In the genomic region with DNA sequence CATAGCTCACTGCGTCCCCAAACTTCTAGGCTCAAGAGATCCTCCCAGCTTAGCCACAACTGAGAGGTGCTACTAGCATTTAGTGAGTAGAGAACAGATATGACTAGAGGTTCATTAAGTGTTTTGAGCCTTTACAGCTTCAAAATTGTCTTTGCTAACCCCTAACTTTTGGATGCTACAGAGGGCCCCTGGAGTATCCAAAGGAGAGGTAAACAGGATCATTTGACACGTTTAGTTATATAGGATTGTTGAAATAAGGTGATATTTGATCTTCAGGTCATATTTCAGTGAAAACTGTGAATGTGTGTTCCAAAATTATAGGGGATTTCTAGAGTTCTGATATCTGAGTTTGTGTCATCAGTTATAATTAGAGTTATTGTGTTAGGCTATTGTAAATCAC, we compare ENCODE assay signal across 1 cellular context.
TF ChIP-seq lines count a peak whose summit lies in the region.

No MANE protein-coding gene starts in this region.

TF ChIP-seq in GM12878, 131 proteins besides CTCF, POLR2A, EP300 and RAD21 (continued from another document):
- TF ChIP-seq, protein P1, sequence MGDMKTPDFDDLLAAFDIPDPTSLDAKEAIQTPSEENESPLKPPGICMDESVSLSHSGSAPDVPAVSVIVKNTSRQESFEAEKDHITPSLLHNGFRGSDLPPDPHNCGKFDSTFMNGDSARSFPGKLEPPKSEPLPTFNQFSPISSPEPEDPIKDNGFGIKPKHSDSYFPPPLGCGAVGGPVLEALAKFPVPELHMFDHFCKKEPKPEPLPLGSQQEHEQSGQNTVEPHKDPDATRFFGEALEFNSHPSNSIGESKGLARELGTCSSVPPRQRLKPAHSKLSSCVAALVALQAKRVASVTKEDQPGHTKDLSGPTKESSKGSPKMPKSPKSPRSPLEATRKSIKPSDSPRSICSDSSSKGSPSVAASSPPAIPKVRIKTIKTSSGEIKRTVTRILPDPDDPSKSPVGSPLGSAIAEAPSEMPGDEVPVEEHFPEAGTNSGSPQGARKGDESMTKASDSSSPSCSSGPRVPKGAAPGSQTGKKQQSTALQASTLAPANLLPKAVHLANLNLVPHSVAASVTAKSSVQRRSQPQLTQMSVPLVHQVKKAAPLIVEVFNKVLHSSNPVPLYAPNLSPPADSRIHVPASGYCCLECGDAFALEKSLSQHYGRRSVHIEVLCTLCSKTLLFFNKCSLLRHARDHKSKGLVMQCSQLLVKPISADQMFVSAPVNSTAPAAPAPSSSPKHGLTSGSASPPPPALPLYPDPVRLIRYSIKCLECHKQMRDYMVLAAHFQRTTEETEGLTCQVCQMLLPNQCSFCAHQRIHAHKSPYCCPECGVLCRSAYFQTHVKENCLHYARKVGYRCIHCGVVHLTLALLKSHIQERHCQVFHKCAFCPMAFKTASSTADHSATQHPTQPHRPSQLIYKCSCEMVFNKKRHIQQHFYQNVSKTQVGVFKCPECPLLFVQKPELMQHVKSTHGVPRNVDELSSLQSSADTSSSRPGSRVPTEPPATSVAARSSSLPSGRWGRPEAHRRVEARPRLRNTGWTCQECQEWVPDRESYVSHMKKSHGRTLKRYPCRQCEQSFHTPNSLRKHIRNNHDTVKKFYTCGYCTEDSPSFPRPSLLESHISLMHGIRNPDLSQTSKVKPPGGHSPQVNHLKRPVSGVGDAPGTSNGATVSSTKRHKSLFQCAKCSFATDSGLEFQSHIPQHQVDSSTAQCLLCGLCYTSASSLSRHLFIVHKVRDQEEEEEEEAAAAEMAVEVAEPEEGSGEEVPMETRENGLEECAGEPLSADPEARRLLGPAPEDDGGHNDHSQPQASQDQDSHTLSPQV (IDR thresholded peaks at IDR 0.05): no peak
- no peak for TF ChIP-seq MEF2B (IDR thresholded peaks at IDR 0.05; ENCODE audit: partially characterized antibody, poor library complexity, severe bottlenecking)
- TF ChIP-seq CBX3 (IDR thresholded peaks at IDR 0.05; ENCODE audit: borderline replicate concordance, low read depth): no peak
- no peak for TF ChIP-seq SMAD1 (IDR thresholded peaks at IDR 0.05; ENCODE audit: low read depth, partially characterized antibody)
- no peak for TF ChIP-seq PML (IDR thresholded peaks at IDR 0.05; ENCODE audit: low read length)
- TF ChIP-seq, protein P2, sequence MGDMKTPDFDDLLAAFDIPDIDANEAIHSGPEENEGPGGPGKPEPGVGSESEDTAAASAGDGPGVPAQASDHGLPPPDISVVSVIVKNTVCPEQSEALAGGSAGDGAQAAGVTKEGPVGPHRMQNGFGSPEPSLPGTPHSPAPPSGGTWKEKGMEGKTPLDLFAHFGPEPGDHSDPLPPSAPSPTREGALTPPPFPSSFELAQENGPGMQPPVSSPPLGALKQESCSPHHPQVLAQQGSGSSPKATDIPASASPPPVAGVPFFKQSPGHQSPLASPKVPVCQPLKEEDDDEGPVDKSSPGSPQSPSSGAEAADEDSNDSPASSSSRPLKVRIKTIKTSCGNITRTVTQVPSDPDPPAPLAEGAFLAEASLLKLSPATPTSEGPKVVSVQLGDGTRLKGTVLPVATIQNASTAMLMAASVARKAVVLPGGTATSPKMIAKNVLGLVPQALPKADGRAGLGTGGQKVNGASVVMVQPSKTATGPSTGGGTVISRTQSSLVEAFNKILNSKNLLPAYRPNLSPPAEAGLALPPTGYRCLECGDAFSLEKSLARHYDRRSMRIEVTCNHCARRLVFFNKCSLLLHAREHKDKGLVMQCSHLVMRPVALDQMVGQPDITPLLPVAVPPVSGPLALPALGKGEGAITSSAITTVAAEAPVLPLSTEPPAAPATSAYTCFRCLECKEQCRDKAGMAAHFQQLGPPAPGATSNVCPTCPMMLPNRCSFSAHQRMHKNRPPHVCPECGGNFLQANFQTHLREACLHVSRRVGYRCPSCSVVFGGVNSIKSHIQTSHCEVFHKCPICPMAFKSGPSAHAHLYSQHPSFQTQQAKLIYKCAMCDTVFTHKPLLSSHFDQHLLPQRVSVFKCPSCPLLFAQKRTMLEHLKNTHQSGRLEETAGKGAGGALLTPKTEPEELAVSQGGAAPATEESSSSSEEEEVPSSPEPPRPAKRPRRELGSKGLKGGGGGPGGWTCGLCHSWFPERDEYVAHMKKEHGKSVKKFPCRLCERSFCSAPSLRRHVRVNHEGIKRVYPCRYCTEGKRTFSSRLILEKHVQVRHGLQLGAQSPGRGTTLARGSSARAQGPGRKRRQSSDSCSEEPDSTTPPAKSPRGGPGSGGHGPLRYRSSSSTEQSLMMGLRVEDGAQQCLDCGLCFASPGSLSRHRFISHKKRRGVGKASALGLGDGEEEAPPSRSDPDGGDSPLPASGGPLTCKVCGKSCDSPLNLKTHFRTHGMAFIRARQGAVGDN (IDR thresholded peaks at IDR 0.05): no peak
- no peak for TF ChIP-seq KDM1A (IDR thresholded peaks at IDR 0.05; ENCODE audit: borderline replicate concordance)
- TF ChIP-seq ZNF384 (IDR thresholded peaks at IDR 0.05; ENCODE audit: borderline replicate concordance, low read depth, low read length): no peak
- TF ChIP-seq MYC (IDR thresholded peaks at IDR 0.05; ENCODE audit: insufficient read depth, insufficient read length, insufficient replicate concordance, low read length, severe bottlenecking): no peak
- TF ChIP-seq ATF7 (IDR thresholded peaks at IDR 0.05; ENCODE audit: low read depth): peak; percentile 40; the same call in 1 of the 2 replicates
- TF ChIP-seq KAT2A (conservative IDR thresholded peaks at IDR 0.05; ENCODE audit: control insufficient read depth, low read depth, low read length): no peak
- TF ChIP-seq, protein P3, sequence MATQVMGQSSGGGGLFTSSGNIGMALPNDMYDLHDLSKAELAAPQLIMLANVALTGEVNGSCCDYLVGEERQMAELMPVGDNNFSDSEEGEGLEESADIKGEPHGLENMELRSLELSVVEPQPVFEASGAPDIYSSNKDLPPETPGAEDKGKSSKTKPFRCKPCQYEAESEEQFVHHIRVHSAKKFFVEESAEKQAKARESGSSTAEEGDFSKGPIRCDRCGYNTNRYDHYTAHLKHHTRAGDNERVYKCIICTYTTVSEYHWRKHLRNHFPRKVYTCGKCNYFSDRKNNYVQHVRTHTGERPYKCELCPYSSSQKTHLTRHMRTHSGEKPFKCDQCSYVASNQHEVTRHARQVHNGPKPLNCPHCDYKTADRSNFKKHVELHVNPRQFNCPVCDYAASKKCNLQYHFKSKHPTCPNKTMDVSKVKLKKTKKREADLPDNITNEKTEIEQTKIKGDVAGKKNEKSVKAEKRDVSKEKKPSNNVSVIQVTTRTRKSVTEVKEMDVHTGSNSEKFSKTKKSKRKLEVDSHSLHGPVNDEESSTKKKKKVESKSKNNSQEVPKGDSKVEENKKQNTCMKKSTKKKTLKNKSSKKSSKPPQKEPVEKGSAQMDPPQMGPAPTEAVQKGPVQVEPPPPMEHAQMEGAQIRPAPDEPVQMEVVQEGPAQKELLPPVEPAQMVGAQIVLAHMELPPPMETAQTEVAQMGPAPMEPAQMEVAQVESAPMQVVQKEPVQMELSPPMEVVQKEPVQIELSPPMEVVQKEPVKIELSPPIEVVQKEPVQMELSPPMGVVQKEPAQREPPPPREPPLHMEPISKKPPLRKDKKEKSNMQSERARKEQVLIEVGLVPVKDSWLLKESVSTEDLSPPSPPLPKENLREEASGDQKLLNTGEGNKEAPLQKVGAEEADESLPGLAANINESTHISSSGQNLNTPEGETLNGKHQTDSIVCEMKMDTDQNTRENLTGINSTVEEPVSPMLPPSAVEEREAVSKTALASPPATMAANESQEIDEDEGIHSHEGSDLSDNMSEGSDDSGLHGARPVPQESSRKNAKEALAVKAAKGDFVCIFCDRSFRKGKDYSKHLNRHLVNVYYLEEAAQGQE (IDR thresholded peaks at IDR 0.05; ENCODE audit: low read depth, low read length): no peak
- TF ChIP-seq BRCA1 (IDR thresholded peaks at IDR 0.05; ENCODE audit: low read depth, low read length): no peak
- no peak for TF ChIP-seq RAD51 (IDR thresholded peaks at IDR 0.05)
- 0 out of 2 replicates have a peak, but pooled peaks have one; percentile 24 for TF ChIP-seq PAX5 (IDR thresholded peaks at IDR 0.05; ENCODE audit: borderline replicate concordance, low read depth, low read length)
- TF ChIP-seq, protein P4, sequence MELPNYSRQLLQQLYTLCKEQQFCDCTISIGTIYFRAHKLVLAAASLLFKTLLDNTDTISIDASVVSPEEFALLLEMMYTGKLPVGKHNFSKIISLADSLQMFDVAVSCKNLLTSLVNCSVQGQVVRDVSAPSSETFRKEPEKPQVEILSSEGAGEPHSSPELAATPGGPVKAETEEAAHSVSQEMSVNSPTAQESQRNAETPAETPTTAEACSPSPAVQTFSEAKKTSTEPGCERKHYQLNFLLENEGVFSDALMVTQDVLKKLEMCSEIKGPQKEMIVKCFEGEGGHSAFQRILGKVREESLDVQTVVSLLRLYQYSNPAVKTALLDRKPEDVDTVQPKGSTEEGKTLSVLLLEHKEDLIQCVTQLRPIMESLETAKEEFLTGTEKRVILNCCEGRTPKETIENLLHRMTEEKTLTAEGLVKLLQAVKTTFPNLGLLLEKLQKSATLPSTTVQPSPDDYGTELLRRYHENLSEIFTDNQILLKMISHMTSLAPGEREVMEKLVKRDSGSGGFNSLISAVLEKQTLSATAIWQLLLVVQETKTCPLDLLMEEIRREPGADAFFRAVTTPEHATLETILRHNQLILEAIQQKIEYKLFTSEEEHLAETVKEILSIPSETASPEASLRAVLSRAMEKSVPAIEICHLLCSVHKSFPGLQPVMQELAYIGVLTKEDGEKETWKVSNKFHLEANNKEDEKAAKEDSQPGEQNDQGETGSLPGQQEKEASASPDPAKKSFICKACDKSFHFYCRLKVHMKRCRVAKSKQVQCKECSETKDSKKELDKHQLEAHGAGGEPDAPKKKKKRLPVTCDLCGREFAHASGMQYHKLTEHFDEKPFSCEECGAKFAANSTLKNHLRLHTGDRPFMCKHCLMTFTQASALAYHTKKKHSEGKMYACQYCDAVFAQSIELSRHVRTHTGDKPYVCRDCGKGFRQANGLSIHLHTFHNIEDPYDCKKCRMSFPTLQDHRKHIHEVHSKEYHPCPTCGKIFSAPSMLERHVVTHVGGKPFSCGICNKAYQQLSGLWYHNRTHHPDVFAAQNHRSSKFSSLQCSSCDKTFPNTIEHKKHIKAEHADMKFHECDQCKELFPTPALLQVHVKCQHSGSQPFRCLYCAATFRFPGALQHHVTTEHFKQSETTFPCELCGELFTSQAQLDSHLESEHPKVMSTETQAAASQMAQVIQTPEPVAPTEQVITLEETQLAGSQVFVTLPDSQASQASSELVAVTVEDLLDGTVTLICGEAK (IDR thresholded peaks at IDR 0.05; ENCODE audit: borderline replicate concordance): no peak
- TF ChIP-seq POU2F2 (IDR thresholded peaks at IDR 0.05; ENCODE audit: borderline replicate concordance, low read depth, low read length): no peak
- no peak for TF ChIP-seq ASH2L (IDR thresholded peaks at IDR 0.05; ENCODE audit: borderline replicate concordance, low read depth)
- TF ChIP-seq, protein P5, sequence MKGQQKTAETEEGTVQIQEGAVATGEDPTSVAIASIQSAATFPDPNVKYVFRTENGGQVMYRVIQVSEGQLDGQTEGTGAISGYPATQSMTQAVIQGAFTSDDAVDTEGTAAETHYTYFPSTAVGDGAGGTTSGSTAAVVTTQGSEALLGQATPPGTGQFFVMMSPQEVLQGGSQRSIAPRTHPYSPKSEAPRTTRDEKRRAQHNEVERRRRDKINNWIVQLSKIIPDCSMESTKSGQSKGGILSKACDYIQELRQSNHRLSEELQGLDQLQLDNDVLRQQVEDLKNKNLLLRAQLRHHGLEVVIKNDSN (IDR thresholded peaks at IDR 0.05; ENCODE audit: borderline replicate concordance, extremely low read length, insufficient read depth, low read depth, low read length): no peak
- TF ChIP-seq SREBF1 (IDR thresholded peaks at IDR 0.05; ENCODE audit: low read length): no peak
